9 cellular contexts compared by ENCODE assay signal in the genomic region with DNA sequence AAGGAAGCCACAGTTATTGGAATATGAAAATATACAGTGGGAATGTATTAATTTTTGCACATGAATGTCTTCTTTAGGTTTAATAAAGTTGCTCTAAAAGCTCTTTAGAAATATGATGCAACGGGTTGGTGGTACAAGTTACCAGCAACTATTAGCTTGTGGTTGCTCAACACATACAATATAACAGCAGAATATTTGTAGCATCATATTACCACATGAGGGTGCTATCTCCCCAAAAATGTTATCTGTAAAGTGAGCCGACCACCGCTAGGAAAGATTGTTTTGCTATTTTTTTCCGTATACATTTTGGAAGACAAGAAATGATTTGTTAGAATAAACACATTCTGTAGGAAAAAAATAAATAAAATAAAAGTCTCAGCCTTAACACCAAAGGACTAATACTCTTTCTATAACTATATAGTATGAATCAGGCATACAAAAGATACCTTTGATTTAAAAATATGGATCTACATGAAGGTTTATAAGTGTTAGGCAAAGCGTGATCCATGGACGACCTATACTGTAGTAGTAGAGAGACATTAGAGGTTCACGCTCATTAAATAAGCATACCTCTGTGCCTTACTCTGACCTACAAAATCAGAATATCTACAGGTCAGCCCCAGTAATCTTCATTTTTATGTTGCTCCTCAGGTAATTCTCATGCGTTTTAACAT.
DNase-seq lines count a peak whose midpoint lies in the region; TF ChIP-seq lines count a peak whose summit lies in the region.
"Had no signal": no experiment of that assay in that cellular context is flagged by ENCODE, and none has a peak within 500 bp of the region (broad histone marks: within the 10 kb centered on the region; RNA-seq: fewer than 3 reads in every experiment).

No MANE protein-coding gene starts in this region.

- H3K4me3 ChIP-seq in Caco-2 (ENCODE audit: low read depth, low read length) (no peak overlapping the region), Karpas-422 (ENCODE audit: low read length) (no peak overlapping the region), fibroblast of pulmonary artery (replicated peaks; ENCODE audit: low read depth, low read length) (no peak overlapping the region), retinal pigment epithelial cell (ENCODE audit: low read length) (no peak overlapping the region)

- no peaks in the 10 kb centered on the region for H3K4me1 Mint-ChIP-seq in Caco-2 (ENCODE audit: low read depth, unreplicated experiment)

- H3K4me3 Mint-ChIP-seq in Caco-2 (ENCODE audit: unreplicated experiment): no peak overlapping the region

- POLR2A ChIA-PET in Caco-2 (lab: Charles Lee) (no interaction called here), RWPE1 (lab: Yijun Ruan, JAX; ENCODE audit: low non-redundant PET) (no interaction called here)

- H3K4me2 ChIP-seq in Karpas-422 (ENCODE audit: low read depth, low read length, poor library complexity, severe bottlenecking): no peak overlapping the region

- TF ChIP-seq CTCF in Caco-2 (IDR thresholded peaks at IDR 0.05; ENCODE audit: insufficient read depth in 1 of 2, low read depth in 1 of 2, low read length in 1 of 2, severe bottlenecking in 1 of 2, unreplicated experiment in 1 of 2) (peak; percentile 32 to 44), GM20000 (IDR thresholded peaks at IDR 0.05; ENCODE audit: extremely low read depth, missing control alignments) (peak; percentile 29), RWPE1 (conservative IDR thresholded peaks at IDR 0.05; ENCODE audit: low read depth) (peak; percentile 65), fibroblast of pulmonary artery (IDR thresholded peaks at IDR 0.05; ENCODE audit: low read length, missing control alignments) (peak; percentile 55), retinal pigment epithelial cell (conservative IDR thresholded peaks at IDR 0.05; ENCODE audit: low read depth, low read length) (peak; percentile 54)

- CTCF ChIA-PET in Caco-2 (lab: Charles Lee): interaction anchor here (0.9 to 1.0 kb wide), 2 partner anchors 65 to 1177 kb away, joined by 3 read pairs; no protein-coding TSS in a partner anchor
- CTCF ChIA-PET in RWPE1 (lab: Yijun Ruan, JAX): interaction anchor here (0.6 to 1.0 kb wide), 10 partner anchors 14 to 1338 kb away, joined by 3 read pairs; no protein-coding TSS in a partner anchor

- H3K27ac ChIP-seq in Karpas-422 (ENCODE audit: low read length) (no peak overlapping the region), RWPE1 (no peak overlapping the region)
- H3K27ac ChIP-seq: parathyroid adenoma had no signal

- no peaks in the 10 kb centered on the region for H3K36me3 Mint-ChIP-seq in Caco-2 (ENCODE audit: insufficient read depth, unreplicated experiment)

- H2AFZ ChIP-seq in Karpas-422 (ENCODE audit: low read length): no peak overlapping the region
- H2AFZ ChIP-seq: parathyroid adenoma had no signal

- no peaks in the 10 kb centered on the region for H3K9me2 ChIP-seq in Karpas-422 (replicated peaks; ENCODE audit: insufficient read depth, low read length)

- no peak overlapping the region for H3K9ac ChIP-seq in Karpas-422 (ENCODE audit: low read length)
- H3K9ac ChIP-seq: parathyroid adenoma had no signal

- H3K9me3 Mint-ChIP-seq in Caco-2 (ENCODE audit: unreplicated experiment): no peaks in the 10 kb centered on the region

- no peaks in the 10 kb centered on the region for H3K9me3 ChIP-seq in Caco-2
- H3K9me3 ChIP-seq in Karpas-422 (ENCODE audit: low read length): no peaks in the 10 kb centered on the region

- no peaks in the 10 kb centered on the region for H3K27me3 ChIP-seq in Caco-2 (replicated peaks; ENCODE audit: control insufficient read depth, insufficient read depth, low read length)
- no peaks in the 10 kb centered on the region for H3K27me3 ChIP-seq in Karpas-422 (ENCODE audit: low read length)

- intact Hi-C loops in Caco-2 (cut with micrococcal nuclease; ENCODE audit: unreplicated experiment): loop anchor here (1.0 to 10.0 kb wide), 2 partner anchors 191 to 1177 kb away; no protein-coding TSS in a partner anchor

- no TSS peak for BruUV-seq in Caco-2 (replicated peaks; lab: Mats Ljungman, UMichigan)

- H4K20me1 ChIP-seq in Karpas-422 (ENCODE audit: insufficient read depth, low read depth, low read length): no peaks in the 10 kb centered on the region; the same call in 1 of the 2 replicates

- H3K79me2 ChIP-seq in Karpas-422 (ENCODE audit: low read length): no peaks in the 10 kb centered on the region
- H3K79me2 ChIP-seq: parathyroid adenoma had no signal

- H3K36me3 ChIP-seq in Caco-2 (ENCODE audit: control insufficient read depth, insufficient read depth, low read length) (no peaks in the 10 kb centered on the region), Karpas-422 (ENCODE audit: insufficient read depth, low read length) (no peaks in the 10 kb centered on the region)

- H3K4me1 ChIP-seq in Caco-2 (no peaks in the 10 kb centered on the region), Karpas-422 (ENCODE audit: low read length) (no peaks in the 10 kb centered on the region)
- H3K4me1 ChIP-seq: parathyroid adenoma had no signal

- peak in 1 of 2 experiments; percentile 47 for DNase-seq in Caco-2
- DNase-seq in GM20000 (ENCODE audit: low spot score): peak; percentile 7
- peak; percentile 79 for DNase-seq in Karpas-422
- DNase-seq in RWPE1 (ENCODE audit: low spot score): peak; percentile 46
- peak; percentile 87 for DNase-seq in fibroblast of pulmonary artery (ENCODE audit: low read depth)
- DNase-seq in retinal pigment epithelial cell (ENCODE audit: low read depth): peak; percentile 34
- no peak for DNase-seq in activated CD4-positive, alpha-beta T cell treated with anti-CD3 and anti-CD28 coated beads, Interleukin-2, amount 50 U/mL, for 1 hour
- no peak for DNase-seq in OCI-M2 (lab: John Stamatoyannopoulos, UW; ENCODE audit: unreplicated experiment)

- H3K27me3 Mint-ChIP-seq in Caco-2 (ENCODE audit: insufficient read depth, unreplicated experiment): peaks cover 2% of the 10 kb centered on the region

- H3K27ac Mint-ChIP-seq in Caco-2 (ENCODE audit: unreplicated experiment): no peak overlapping the region

Comparison
In these comparisons a context has a peak if more than half of its experiments do, and no peak if none do; other contexts are left out.
1. DNase-seq: peak in GM20000 (single experiment), Karpas-422 (single experiment), RWPE1 (single experiment), fibroblast of pulmonary artery (single experiment) and retinal pigment epithelial cell (single experiment); none in activated CD4-positive, alpha-beta T cell treated with anti-CD3 and anti-CD28 coated beads, Interleukin-2, amount 50 U/mL, for 1 hour (single experiment) and OCI-M2 (single experiment).
2. Peak in every context shown above with its lines, with median percentiles within 50 percentile points of each other: CTCF ChIP-seq.